ENCODE assay signal across 9 cellular contexts in the genomic region with DNA sequence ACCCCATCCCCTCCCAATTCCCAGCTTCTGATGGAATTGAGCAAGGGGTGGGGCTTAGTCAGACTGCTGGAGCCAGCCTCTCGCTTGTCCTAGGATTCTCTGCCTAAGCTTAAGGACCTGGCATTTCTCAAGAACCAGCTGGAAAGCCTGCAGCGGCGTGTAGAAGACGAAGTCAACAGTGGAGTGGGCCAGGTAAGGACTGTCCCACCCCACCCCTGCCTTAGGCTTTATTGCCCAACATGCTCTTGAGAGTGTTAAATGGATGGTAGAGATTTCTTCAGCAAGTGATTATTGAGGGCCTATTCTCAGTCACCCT. TPM values are rescaled to one million over a fixed set of nuclear protein-coding genes. Genes with fewer than 3 reads are reported as not detected.
DNase-seq lines count a peak whose midpoint lies in the region; ATAC-seq and TF ChIP-seq lines count a peak whose summit lies in the region.
"Had no signal": no experiment of that assay in that cellular context is flagged by ENCODE, and none has a peak within 500 bp of the region (broad histone marks: within the 10 kb centered on the region; RNA-seq: fewer than 3 reads in every experiment).

No MANE protein-coding gene starts in this region.

- no peak for DNase-seq in left ventricle myocardium inferior
- DNase-seq in Right ventricle myocardium superior = no peak
- DNase-seq in adrenal gland = peak in 2 of 7 donors; percentile 41 to 57
- no peak for DNase-seq in right lobe of liver
- peak; percentile 67 for DNase-seq in upper lobe of right lung
- DNase-seq in activated CD4-positive, CD25-positive, alpha-beta regulatory T cell (lab: John Stamatoyannopoulos, UW) = no peak

- TF ChIP-seq POLR2A in adrenal gland (IDR thresholded peaks at IDR 0.05) (no peak), right lobe of liver (IDR thresholded peaks at IDR 0.05) (no peak)

- H3K27me3 ChIP-seq in left ventricle myocardium inferior (ENCODE audit: low read depth) (no peaks in the 10 kb centered on the region), adrenal gland (no peaks in the 10 kb centered on the region), right lobe of liver (no peaks in the 10 kb centered on the region), upper lobe of right lung (no peaks in the 10 kb centered on the region)

- peak overlapping the region; percentile 98 for H3K27ac ChIP-seq in left ventricle myocardium inferior (replicated peaks)
- H3K27ac ChIP-seq in adrenal gland = peak overlapping the region in 4 of 5 donors; percentile 18 to 96 (median 90)
- peak overlapping the region in 2 of 3 donors; percentile 84 to 94 for H3K27ac ChIP-seq in right lobe of liver
- H3K27ac ChIP-seq in upper lobe of right lung = peak overlapping the region; percentile 96

- H3K4me1 ChIP-seq in left ventricle myocardium inferior (peaks cover 90% of the 10 kb centered on the region), adrenal gland (replicated peaks in 1 of 2) (peaks cover 29 to 68% of the 10 kb centered on the region in 2 donors), right lobe of liver (peaks cover 0 to 56% (median 27%) of the 10 kb centered on the region in 4 donors), upper lobe of right lung (peaks cover 41% of the 10 kb centered on the region)

- ATAC-seq in Right ventricle myocardium superior (ENCODE audit: poor library complexity) (no peak), right lobe of liver (no peak), upper lobe of right lung (peak; percentile 22), GM18867 (IDR thresholded peaks at IDR 0.05; ENCODE audit: unreplicated experiment) (no peak), GM18907 (IDR thresholded peaks at IDR 0.05; ENCODE audit: unreplicated experiment) (no peak)

- TF ChIP-seq CTCF in left ventricle myocardium inferior (IDR thresholded peaks at IDR 0.05; ENCODE audit: borderline replicate concordance) (no peak), adrenal gland (IDR thresholded peaks at IDR 0.05) (no peak), right lobe of liver (IDR thresholded peaks at IDR 0.05) (no peak), upper lobe of right lung (IDR thresholded peaks at IDR 0.05) (no peak)

- H3K9me3 ChIP-seq in left ventricle myocardium inferior (replicated peaks) (no peaks in the 10 kb centered on the region), adrenal gland (replicated peaks in 1 of 3) (no peaks in the 10 kb centered on the region), right lobe of liver (no peaks in the 10 kb centered on the region), upper lobe of right lung (no peaks in the 10 kb centered on the region)

- H3K4me3 ChIP-seq in left ventricle myocardium inferior = peak overlapping the region; percentile 84
- peak overlapping the region in 1 of 4 donors; percentile 55 for H3K4me3 ChIP-seq in adrenal gland
- H3K4me3 ChIP-seq in right lobe of liver = peak overlapping the region; percentile 74 to 87 (median 76)
- H3K4me3 ChIP-seq in upper lobe of right lung = peak overlapping the region; percentile 72

- intact Hi-C loops in left ventricle myocardium inferior (cut with micrococcal nuclease) = no loop called here
- intact Hi-C loops in Right ventricle myocardium superior (cut with DNase I) = no loop called here
- intact Hi-C loops in adrenal gland (cut with DNase I) = no loop called here
- intact Hi-C loops in right lobe of liver (cut with DNase I) = loop anchor here (10.0 kb wide), 1 partner anchor 69 kb away; the partner anchor contains the start of genes CD14 (in 2 of the 2) and TMCO6 (in 2 of the 2)
- intact Hi-C loops in upper lobe of right lung (cut with DNase I) = loop anchor here (10.0 kb wide), 1 partner anchor 69 kb away; the partner anchor contains the start of genes CD14 and TMCO6

- H3K36me3 ChIP-seq in left ventricle myocardium inferior (peaks cover 36% of the 10 kb centered on the region), adrenal gland (replicated peaks in 1 of 2) (peaks cover 0 to 28% of the 10 kb centered on the region in 2 donors), right lobe of liver (peaks cover 0 to 15% (median 7%) of the 10 kb centered on the region in 4 donors), upper lobe of right lung (peaks cover 25% of the 10 kb centered on the region)

- 72 to 92% (median 79%) methylated on average over 3 to 4 of the region's 4 CpGs for WGBS in adrenal gland, 4 donors
- 93% methylated on average over 3 of the region's 4 CpGs for WGBS in right lobe of liver (ENCODE audit: insufficient coverage, low coverage, low lambda C conversion rate, missing lambda C conversion rate)

RNA-seq across cellular contexts. Expression of gene SLC35A4, which starts 1.1 kb away (rescaled TPM):
- total RNA-seq in left ventricle myocardium inferior (73.1 TPM), Right ventricle myocardium superior (81.4 TPM), adrenal gland (100 to 1,000 TPM in 3 of 8 donors, 10 to 100 TPM in 5; 73.8 to 133 (median 90.2) TPM), right lobe of liver (10 to 100 TPM; 28.1 to 38.5 (median 30.2) TPM), upper lobe of right lung (89.4 TPM)
- 100 to 1,000 TPM in 1 of 3 donors, 10 to 100 TPM in 2; 42.1 to 135 (median 45.0) TPM for polyA plus RNA-seq in adrenal gland

RNA-seq across cellular contexts. Expression of gene APBB3, which starts 1.3 kb away (rescaled TPM):
- total RNA-seq in left ventricle myocardium inferior (12.1 TPM), Right ventricle myocardium superior (10.2 TPM), adrenal gland (10 to 100 TPM; 14.0 to 61.2 (median 36.1) TPM), right lobe of liver (10 to 100 TPM in 5 of 6 experiments, 1 to 10 TPM in 1; 9.6 to 24.3 (median 14.3) TPM), upper lobe of right lung (25.8 TPM)
- polyA plus RNA-seq in adrenal gland = 100 to 1,000 TPM in 2 of 3 donors, 10 to 100 TPM in 1; 25.6 to 163 (median 142) TPM

RNA-seq across cellular contexts. Expression of gene SRA1, which starts 8.5 kb away (rescaled TPM):
- total RNA-seq in left ventricle myocardium inferior (28.6 TPM), Right ventricle myocardium superior (23.1 TPM), adrenal gland (100 to 1,000 TPM in 1 of 8 donors, 10 to 100 TPM in 7; 31.3 to 156 (median 45.0) TPM), right lobe of liver (10 to 100 TPM; 14.4 to 35.4 (median 18.6) TPM), upper lobe of right lung (19.4 TPM)
- 100 to 1,000 TPM in 2 of 3 donors, 10 to 100 TPM in 1; 96.3 to 115 (median 101) TPM for polyA plus RNA-seq in adrenal gland

RNA-seq across cellular contexts. Expression of gene EIF4EBP3, which starts 18.3 kb away (rescaled TPM):
- 13.1 TPM for total RNA-seq in left ventricle myocardium inferior
- total RNA-seq in Right ventricle myocardium superior = 12.0 TPM
- total RNA-seq in adrenal gland = 10 to 100 TPM in 7 of 8 donors, 1 to 10 TPM in 1; 7.3 to 80.5 (median 40.7) TPM
- polyA plus RNA-seq in adrenal gland = 100 to 1,000 TPM in 2 of 3 donors, 1 to 10 TPM in 1; 7.9 to 158 (median 121) TPM
- total RNA-seq in right lobe of liver = 10 to 100 TPM; 10.7 to 19.5 (median 13.6) TPM
- 21.4 TPM for total RNA-seq in upper lobe of right lung
- total RNA-seq: Daoy had no signal

Comparison
In these comparisons a context has a peak if more than half of its experiments do, and no peak if none do; other contexts are left out.
1. intact Hi-C loops: an anchor here in right lobe of liver (10.0 kb wide) and upper lobe of right lung (10.0 kb wide); none called in left ventricle myocardium inferior, Right ventricle myocardium superior and adrenal gland.